13 cellular contexts compared by ENCODE assay signal in genomic region chr1:47435506-47436303, GRCh38. TPM values are rescaled to one million over a fixed set of nuclear protein-coding genes. Genes with fewer than 3 reads are reported as not detected.
DNase-seq lines count a peak whose midpoint lies in the region; ATAC-seq, FAIRE-seq and TF ChIP-seq lines count a peak whose summit lies in the region.
"Had no signal": no experiment of that assay in that cellular context is flagged by ENCODE, and none has a peak within 500 bp of the region (broad histone marks: within the 10 kb centered on the region; RNA-seq: fewer than 3 reads in every experiment).

No MANE protein-coding gene starts in this region.

- CTCF ChIA-PET in activated CD8-positive, alpha-beta T cell treated with anti-CD3 and anti-CD28 coated beads for 36 hours (lab: Charles Lee): interaction anchor here (0.9 to 6.5 kb wide), 28 partner anchors 11 to 291 kb away, joined by 3 to 125 read pairs (median 4); no protein-coding TSS in a partner anchor

- H3K9ac ChIP-seq in BLaER1 treated with 17β-estradiol and CSF1 and Interleukin-3, amounts not matched to agents 10 nM and 100 nM: peak overlapping the region in 1 of 11 experiments; percentile 87; a peak in 1 of 22 replicates
- no peak overlapping the region for H3K9ac ChIP-seq in keratinocyte (ENCODE audit: control insufficient read depth, extremely low read depth, insufficient read depth, low read length)

- peaks cover 26 to 80% (median 72%) of the 10 kb centered on the region in 11 experiments; a peak in 20 of 22 replicates for H4K20me1 ChIP-seq in BLaER1 treated with 17β-estradiol and CSF1 and Interleukin-3, amounts not matched to agents 10 nM and 100 nM
- peaks cover 4% of the 10 kb centered on the region for H4K20me1 ChIP-seq in keratinocyte (ENCODE audit: control insufficient read depth, extremely low read depth, insufficient read depth, low read length)

- peaks cover 4% of the 10 kb centered on the region for H3K79me2 ChIP-seq in keratinocyte (ENCODE audit: control insufficient read depth, insufficient read depth, low read length)

- H2AFZ ChIP-seq in keratinocyte (ENCODE audit: control insufficient read depth, low read length): no peak overlapping the region

- ATAC-seq in activated CD8-positive, alpha-beta T cell treated with anti-CD3 and anti-CD28 coated beads for 36 hours: no peak
- no peak for ATAC-seq in HG03565 (IDR thresholded peaks at IDR 0.05; ENCODE audit: unreplicated experiment)
- no peak for ATAC-seq in GM21526 (IDR thresholded peaks at IDR 0.05; ENCODE audit: low FRiP score, unreplicated experiment)
- ATAC-seq: gastroesophageal sphincter had no signal

- peak overlapping the region; percentile 79 to 98 (median 94) for H3K4me2 ChIP-seq in BLaER1 treated with 17β-estradiol and CSF1 and Interleukin-3, amounts not matched to agents 10 nM and 100 nM
- peak overlapping the region; percentile 90 for H3K4me2 ChIP-seq in keratinocyte (ENCODE audit: control insufficient read depth, extremely low read depth, insufficient read depth, low read depth, low read length)

- peaks cover 66 to 98% (median 92%) of the 10 kb centered on the region in 11 experiments for H3K27me3 ChIP-seq in BLaER1 treated with 17β-estradiol and CSF1 and Interleukin-3, amounts not matched to agents 10 nM and 100 nM
- H3K27me3 ChIP-seq in H7 (ENCODE audit: control insufficient read depth, insufficient read depth, low read length) (peaks cover 97% of the 10 kb centered on the region), keratinocyte (ENCODE audit: control insufficient read depth, extremely low read depth, insufficient read depth, low read length) (peaks cover 43% of the 10 kb centered on the region)

- peak overlapping the region; percentile 89 for H3K4me3 Mint-ChIP-seq in activated CD8-positive, alpha-beta T cell treated with anti-CD3 and anti-CD28 coated beads for 36 hours

- intact Hi-C loops in activated CD8-positive, alpha-beta T cell treated with anti-CD3 and anti-CD28 coated beads for 36 hours (cut with micrococcal nuclease): loop anchor here (2.0 kb wide), 1 partner anchor 275 kb away; no protein-coding TSS in a partner anchor

- dilution Hi-C loops in keratinocyte (cut with MboI; ENCODE audit: extremely low pct_ligation_motif_present, low sequenced_read_pairs): no loop called here

- H3K27ac Mint-ChIP-seq in activated CD8-positive, alpha-beta T cell treated with anti-CD3 and anti-CD28 coated beads for 36 hours: no peak overlapping the region

- no peak for TF ChIP-seq CTCF in activated CD8-positive, alpha-beta T cell treated with anti-CD3 and anti-CD28 coated beads for 36 hours (IDR thresholded peaks at IDR 0.05)
- no peak for TF ChIP-seq CTCF in keratinocyte (optimal IDR thresholded peaks at IDR 0.05 in 1 of 3, IDR thresholded peaks at IDR 0.05 in 1 of 3, conservative IDR thresholded peaks at IDR 0.05 in 1 of 3; ENCODE audit: extremely low read depth in 1 of 3, insufficient read depth in 2 of 3, low read length in 3 of 3)

- H3K9me3 Mint-ChIP-seq in activated CD8-positive, alpha-beta T cell treated with anti-CD3 and anti-CD28 coated beads for 36 hours: no peaks in the 10 kb centered on the region

- peaks cover 41 to 64% (median 56%) of the 10 kb centered on the region in 10 experiments for H3K4me1 ChIP-seq in BLaER1 treated with 17β-estradiol and CSF1 and Interleukin-3, amounts not matched to agents 10 nM and 100 nM
- peaks cover 51% of the 10 kb centered on the region for H3K4me1 ChIP-seq in keratinocyte (ENCODE audit: control insufficient read depth, extremely low read depth, insufficient read depth, low read length)

- peaks cover 44% of the 10 kb centered on the region for H3K27me3 Mint-ChIP-seq in activated CD8-positive, alpha-beta T cell treated with anti-CD3 and anti-CD28 coated beads for 36 hours

- peaks cover 26% of the 10 kb centered on the region for H3K36me3 Mint-ChIP-seq in activated CD8-positive, alpha-beta T cell treated with anti-CD3 and anti-CD28 coated beads for 36 hours (ENCODE audit: low read depth)

- POLR2A ChIA-PET in activated CD8-positive, alpha-beta T cell treated with anti-CD3 and anti-CD28 coated beads for 36 hours (lab: Charles Lee): interaction anchor here (1.2 kb wide), 1 partner anchor 17 kb away, joined by 5 read pairs; no protein-coding TSS in a partner anchor

- no peak overlapping the region for H3K27ac ChIP-seq in BLaER1 treated with 17β-estradiol and CSF1 and Interleukin-3, amounts not matched to agents 10 nM and 100 nM
- H3K27ac ChIP-seq in keratinocyte (ENCODE audit: control insufficient read depth, insufficient read depth, low read length): no peak overlapping the region

- FAIRE-seq in keratinocyte (lab: Jason Lieb, UNC): no peak
- FAIRE-seq: D721Med had no signal

- H3K4me3 ChIP-seq in BLaER1 treated with 17β-estradiol and CSF1 and Interleukin-3, amounts not matched to agents 10 nM and 100 nM: peak overlapping the region in 8 of 10 experiments; percentile 66 to 84 (median 78); a peak in 10 of 20 replicates
- H3K4me3 ChIP-seq in H7 (ENCODE audit: insufficient read depth, low read depth, low read length) (no peak overlapping the region), keratinocyte (ENCODE audit: control insufficient read depth in 2 of 3, extremely low read depth in 1 of 3, insufficient read depth in 2 of 3, low read depth in 1 of 3, low read length in 3 of 3) (peak overlapping the region in 1 of 3 experiments; percentile 87)
- H3K4me3 ChIP-seq: lung had no signal

- DNase-seq in H7 (peak; percentile 11), keratinocyte (ENCODE audit: low read depth, low spot score) (no peak), cerebellum (ENCODE audit: low spot score) (no peak), NCI-H2227 treated with DMSO at 0.1 percent for 48 hours (lab: John Stamatoyannopoulos, UW) (no peak)
- no peak for DNase-seq in activated CD8-positive, alpha-beta T cell treated with anti-CD3 and anti-CD28 coated beads for 36 hours

- no peaks in the 10 kb centered on the region for H3K9me3 ChIP-seq in BLaER1 treated with 17β-estradiol and CSF1 and Interleukin-3, amounts not matched to agents 10 nM and 100 nM (replicated peaks in 1 of 11)
- H3K9me3 ChIP-seq in keratinocyte (ENCODE audit: control insufficient read depth, low read depth, low read length): no peaks in the 10 kb centered on the region
- H3K9me3 ChIP-seq: gastroesophageal sphincter had no signal

- H3K4me1 Mint-ChIP-seq in activated CD8-positive, alpha-beta T cell treated with anti-CD3 and anti-CD28 coated beads for 36 hours (ENCODE audit: low read depth): peaks cover 44% of the 10 kb centered on the region

- peaks cover 0 to 15% (median 0%) of the 10 kb centered on the region in 11 experiments; a peak in 5 of 22 replicates for H3K36me3 ChIP-seq in BLaER1 treated with 17β-estradiol and CSF1 and Interleukin-3, amounts not matched to agents 10 nM and 100 nM
- H3K36me3 ChIP-seq in H7 (replicated peaks; ENCODE audit: control insufficient read depth, insufficient read depth, low read length) (no peaks in the 10 kb centered on the region), keratinocyte (ENCODE audit: control insufficient read depth in 2 of 2, extremely low read depth in 1 of 2, insufficient read depth in 2 of 2, low read length in 2 of 2) (no peaks in the 10 kb centered on the region)
- H3K36me3 ChIP-seq: gastroesophageal sphincter had no signal

- H3K9me1 ChIP-seq in keratinocyte (ENCODE audit: control insufficient read depth, extremely low read depth, insufficient read depth, low read length): no peaks in the 10 kb centered on the region

RNA-seq across cellular contexts. Expression of gene FOXD2, which starts 2.1 kb away (rescaled TPM):
- total RNA-seq in H7 (2014; rRNA removed; shearing (Covaris generic)): 0.83 and 1.1 TPM in 2 replicates
- total RNA-seq in activated CD8-positive, alpha-beta T cell treated with anti-CD3 and anti-CD28 coated beads for 36 hours: under 1 TPM; 0.11 to 0.18 TPM
- 0.01 to 0.05 TPM (median 0.04 TPM) in 3 replicates for polyA plus RNA-seq in keratinocyte
- not detected for polyA plus RNA-seq in keratinocyte (2011; ENCODE audit: low read depth)
- 0.04 TPM in 1 of 2 replicates, not detected in the other for polyA plus RNA-seq in keratinocyte (2011; cell fraction: cytosol; rRNA removed)
- polyA plus RNA-seq in keratinocyte (2011; cell fraction: nucleus; rRNA removed): 0.05 and 0.07 TPM in 2 replicates
- polyA plus RNA-seq in keratinocyte (2012; ENCODE audit: low replicate concordance): 0.07 and 0.09 TPM in 2 replicates
- polyA minus RNA-seq in keratinocyte: 0.16 TPM in 1 of 3 replicates, not detected in the others
- not detected for polyA minus RNA-seq in keratinocyte (2011; cell fraction: cytosol; rRNA and poly(A)+ RNA removed)
- 0.11 TPM in 1 of 2 replicates, not detected in the other for polyA minus RNA-seq in keratinocyte (2011; cell fraction: nucleus; rRNA and poly(A)+ RNA removed)
- total RNA-seq in cerebellum: 0.18 TPM

RNA-seq across cellular contexts. Expression of gene FOXE3, which starts 19.6 kb away (rescaled TPM):
- 0.14 TPM in 1 of 2 replicates, not detected in the other for total RNA-seq in H7 (2014; rRNA removed; shearing (Covaris generic))
- not detected for total RNA-seq in activated CD8-positive, alpha-beta T cell treated with anti-CD3 and anti-CD28 coated beads for 36 hours
- polyA plus RNA-seq in keratinocyte: 0.03 TPM in 1 of 3 replicates, not detected in the others
- not detected for polyA plus RNA-seq in keratinocyte (2011; ENCODE audit: low read depth)
- not detected in 2 replicates for polyA plus RNA-seq in keratinocyte (2011; cell fraction: cytosol; rRNA removed)
- not detected in 2 replicates for polyA plus RNA-seq in keratinocyte (2011; cell fraction: nucleus; rRNA removed)
- 0.10 TPM in 1 of 2 replicates, not detected in the other for polyA plus RNA-seq in keratinocyte (2012; ENCODE audit: low replicate concordance)
- not detected in 3 replicates for polyA minus RNA-seq in keratinocyte
- not detected for polyA minus RNA-seq in keratinocyte (2011; cell fraction: cytosol; rRNA and poly(A)+ RNA removed)
- not detected in 2 replicates for polyA minus RNA-seq in keratinocyte (2011; cell fraction: nucleus; rRNA and poly(A)+ RNA removed)
- total RNA-seq in cerebellum: not detected
- total RNA-seq: gastroesophageal sphincter, lung, RPMI7951, skeletal muscle tissue had no signal
